8 cellular contexts compared by ENCODE assay signal in genomic region chr17:75941442-75941819, GRCh38. TPM values are rescaled to one million over a fixed set of nuclear protein-coding genes. Genes with fewer than 3 reads are reported as not detected.
DNase-seq lines count a peak whose midpoint lies in the region; ATAC-seq and TF ChIP-seq lines count a peak whose summit lies in the region.

No MANE protein-coding gene starts in this region.

- peak overlapping the region; percentile 74 for H3K27ac Mint-ChIP-seq in MCF 10A (ENCODE audit: low read depth, unreplicated experiment)

- H3K27ac ChIP-seq in A673 (ENCODE audit: low read depth, low read length, poor library complexity, severe bottlenecking): peak overlapping the region; percentile 91
- no peak overlapping the region for H3K27ac ChIP-seq in HUES6 (ENCODE audit: low read depth, low read length)
- H3K27ac ChIP-seq in muscle layer of duodenum (ENCODE audit: low read length): no peak overlapping the region

- H3K27me3 ChIP-seq in A673 (replicated peaks; ENCODE audit: insufficient read depth, low read depth, low read length, poor library complexity) (no peaks in the 10 kb centered on the region), HUES6 (ENCODE audit: control insufficient read depth, insufficient read depth, low read length) (no peaks in the 10 kb centered on the region), muscle layer of duodenum (ENCODE audit: low read depth, low read length) (no peaks in the 10 kb centered on the region)

- TF ChIP-seq CTCF in A673 (conservative IDR thresholded peaks at IDR 0.05; ENCODE audit: low read depth, low read length): no peak
- no peak for TF ChIP-seq CTCF in MCF 10A (IDR thresholded peaks at IDR 0.05; ENCODE audit: unreplicated experiment)

- DNase-seq in A673 (ENCODE audit: low spot score) (no peak), MCF 10A (ENCODE audit: unreplicated experiment) (no peak), NCI-H748 (lab: John Stamatoyannopoulos, UW; ENCODE audit: unreplicated experiment) (no peak)

- intact Hi-C loops in A673 (cut with micrococcal nuclease; ENCODE audit: unreplicated experiment) (no loop called here), MCF 10A (cut with micrococcal nuclease) (loop anchor here (5.0 kb wide), 1 partner anchor 36 kb away; the partner anchor contains the start of genes ACOX1 and TEN1)

- peaks cover 11% of the 10 kb centered on the region for H3K4me1 ChIP-seq in A673 (ENCODE audit: insufficient read depth, low read length, poor library complexity, severe bottlenecking)
- peaks cover 4% of the 10 kb centered on the region; the same call in 1 of the 2 replicates for H3K4me1 ChIP-seq in HUES6 (ENCODE audit: control insufficient read depth, insufficient read depth, low read length)
- H3K4me1 ChIP-seq in muscle layer of duodenum (ENCODE audit: control insufficient read depth in 1 of 2, insufficient read depth in 2 of 2, low read length in 2 of 2): peaks cover 5% of the 10 kb centered on the region in 2 donors

- H3K4me3 Mint-ChIP-seq in MCF 10A (ENCODE audit: unreplicated experiment): peak overlapping the region; percentile 78

- H3K9me3 Mint-ChIP-seq in MCF 10A (ENCODE audit: unreplicated experiment): no peaks in the 10 kb centered on the region

- H3K36me3 ChIP-seq in A673 (ENCODE audit: insufficient read depth, low read length, poor library complexity, severe bottlenecking) (peaks cover 6% of the 10 kb centered on the region), HUES6 (ENCODE audit: control insufficient read depth, insufficient read depth, low read length) (peaks cover 18% of the 10 kb centered on the region), muscle layer of duodenum (ENCODE audit: control insufficient read depth in 1 of 2, insufficient read depth in 2 of 2, low read length in 2 of 2) (peaks cover 13 to 17% of the 10 kb centered on the region in 2 donors)

- ATAC-seq in HG02852 (IDR thresholded peaks at IDR 0.05; ENCODE audit: unreplicated experiment): no peak
- no peak for ATAC-seq in GM19328 (IDR thresholded peaks at IDR 0.05; ENCODE audit: unreplicated experiment)
- ATAC-seq in HG02798 (IDR thresholded peaks at IDR 0.05; ENCODE audit: poor library complexity, unreplicated experiment): no peak

- no peaks in the 10 kb centered on the region for H3K9me3 ChIP-seq in A673 (ENCODE audit: low read depth, low read length, poor library complexity, severe bottlenecking)
- H3K9me3 ChIP-seq in HUES6 (ENCODE audit: control insufficient read depth, insufficient read depth, low read depth, low read length): no peaks in the 10 kb centered on the region
- no peaks in the 10 kb centered on the region for H3K9me3 ChIP-seq in muscle layer of duodenum (ENCODE audit: control insufficient read depth in 1 of 2, low read length in 2 of 2)

- peaks cover 10% of the 10 kb centered on the region for H3K4me1 Mint-ChIP-seq in MCF 10A (ENCODE audit: insufficient read depth, unreplicated experiment)

- BruUV-seq in A673 (replicated peaks; lab: Mats Ljungman, UMichigan) (no TSS peak), MCF 10A (replicated peaks; lab: Mats Ljungman, UMichigan) (no TSS peak)

- peaks cover 6% of the 10 kb centered on the region for H3K36me3 Mint-ChIP-seq in MCF 10A (ENCODE audit: insufficient read depth, unreplicated experiment)

- POLR2A ChIA-PET in A673 (lab: Charles Lee; ENCODE audit: low non-redundant PET) (no interaction called here), MCF 10A (lab: Yijun Ruan, JAX) (interaction anchor here (0.6 to 1.3 kb wide), 12 partner anchors 8 to 158 kb away, joined by 3 to 9 read pairs (median 4); partner anchors contain the start of genes ACOX1, TEN1 and WBP2)

- no peak overlapping the region for H3K9ac ChIP-seq in HUES6 (ENCODE audit: low read length)

- CTCF ChIA-PET in A673 (lab: Charles Lee) (interaction anchor here (0.6 to 0.9 kb wide), 3 partner anchors 9 to 98 kb away, joined by 3 read pairs; no protein-coding TSS in a partner anchor), MCF 10A (lab: Yijun Ruan, JAX) (interaction anchor here (0.8 to 3.3 kb wide), 2 partner anchors 64 to 72 kb away, joined by 3 to 9 read pairs; no protein-coding TSS in a partner anchor)

- H3K27me3 Mint-ChIP-seq in MCF 10A (ENCODE audit: insufficient read depth, unreplicated experiment): no peaks in the 10 kb centered on the region

- peak overlapping the region; percentile 90 for H3K4me3 ChIP-seq in A673 (ENCODE audit: low read depth, low read length, poor library complexity, severe bottlenecking)
- peak overlapping the region; percentile 81 for H3K4me3 ChIP-seq in HUES6 (ENCODE audit: low read depth, low read length)
- H3K4me3 ChIP-seq in muscle layer of duodenum (ENCODE audit: low read depth in 1 of 2, low read length in 2 of 2): peak overlapping the region; percentile 77 to 85

RNA-seq across cellular contexts. Expression of gene FBF1, which starts 0.6 kb away (rescaled TPM):
- 34.4 and 35.6 TPM in 2 replicates for total RNA-seq in A673 (2021)
- total RNA-seq in MCF 10A (2022): 14.0 and 18.8 TPM in 2 replicates

RNA-seq across cellular contexts. Expression of gene MRPL38, which starts 36.7 kb away (rescaled TPM):
- total RNA-seq in A673 (2021): 166 and 167 TPM in 2 replicates
- total RNA-seq in MCF 10A (2022): 97.9 and 111 TPM in 2 replicates

RNA-seq across cellular contexts. Expression of gene ACOX1, which starts 37.5 kb away (rescaled TPM):
- 35.0 and 39.5 TPM in 2 replicates for total RNA-seq in A673 (2021)
- 23.4 and 26.0 TPM in 2 replicates for total RNA-seq in MCF 10A (2022)

RNA-seq across cellular contexts. Expression of gene TEN1, which starts 37.6 kb away (rescaled TPM):
- total RNA-seq in A673 (2021) (13.3 and 16.2 TPM in 2 replicates), MCF 10A (2022) (13.0 and 15.4 TPM in 2 replicates)

RNA-seq across cellular contexts. Expression of gene TRIM65, which starts 44.7 kb away (rescaled TPM):
- total RNA-seq in A673 (2021): 46.1 and 47.9 TPM in 2 replicates
- total RNA-seq in MCF 10A (2022): 15.9 and 17.4 TPM in 2 replicates
